ENCODE assay signal across 11 cellular contexts in the genomic region with DNA sequence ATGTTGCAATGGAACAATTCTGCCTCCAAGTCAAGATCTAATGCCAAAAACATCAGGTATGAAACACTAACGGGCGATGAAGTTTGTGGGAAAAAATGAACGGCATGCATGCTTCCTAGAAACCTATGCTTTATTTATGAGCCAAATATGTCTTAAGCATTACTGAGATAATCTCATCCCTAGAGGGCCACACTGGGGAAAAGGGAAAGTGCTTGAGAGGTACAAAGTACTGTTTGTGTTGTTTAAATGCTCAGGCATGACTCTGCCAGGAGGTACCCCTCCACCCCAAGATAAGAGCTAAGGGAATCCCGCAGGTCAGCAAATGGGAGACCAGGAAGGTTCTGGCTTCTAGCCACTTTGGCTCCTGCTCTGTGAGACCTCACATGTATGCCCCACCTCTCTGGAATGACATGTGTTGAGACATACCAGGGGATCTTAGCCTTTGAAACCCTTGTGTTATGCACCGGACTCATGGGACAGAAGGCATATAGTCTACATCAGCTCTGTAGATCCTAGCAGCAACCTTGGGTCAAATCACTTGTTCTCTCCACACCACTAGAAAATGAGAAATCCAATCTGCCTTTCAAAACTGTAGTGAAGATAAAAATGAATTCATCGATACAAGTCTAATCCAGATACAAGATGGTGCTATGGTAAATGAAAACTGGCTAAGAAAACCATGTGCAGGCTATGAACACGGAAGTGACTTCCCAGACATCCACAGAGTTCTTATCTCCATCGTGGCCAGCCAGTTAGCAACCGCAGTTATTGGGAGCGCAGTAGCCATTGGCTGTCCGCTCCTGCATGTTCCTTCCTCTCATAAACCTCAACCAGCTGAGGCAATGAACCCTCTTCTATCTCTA.
A peak's percentile ranks its signal among the peaks of the same experiment; 100 is the strongest.
DNase-seq lines count a peak whose midpoint lies in the region; ATAC-seq and TF ChIP-seq lines count a peak whose summit lies in the region.
"Had no signal": no experiment of that assay in that cellular context is flagged by ENCODE, and none has a peak within 500 bp of the region (broad histone marks: within the 10 kb centered on the region; RNA-seq: fewer than 3 reads in every experiment).

No MANE protein-coding gene starts in this region.

- H3K27me3 ChIP-seq in muscle layer of colon (ENCODE audit: control insufficient read depth in 1 of 2, insufficient read depth in 2 of 2, low read length in 2 of 2) (no peaks in the 10 kb centered on the region), uterus (no peaks in the 10 kb centered on the region)

- no peak overlapping the region for H3K4me3 Mint-ChIP-seq in activated naive CD8-positive, alpha-beta T cell treated with anti-CD3 and anti-CD28 coated beads, Interleukin-2, amount 50 U/mL, for 24 hours
- no peak overlapping the region for H3K4me3 Mint-ChIP-seq in activated naive CD8-positive, alpha-beta T cell treated with anti-CD3 and anti-CD28 coated beads for 36 hours

- intact Hi-C loops in uterus (cut with DNase I; ENCODE audit: low total_unique reads) = no loop called here

- CTCF ChIA-PET in RWPE1 (lab: Yijun Ruan, JAX) = no interaction called here

- H3K9me3 ChIP-seq in muscle layer of colon (ENCODE audit: low read length) = no peaks in the 10 kb centered on the region
- H3K9me3 ChIP-seq in uterus = no peaks in the 10 kb centered on the region
- H3K9me3 ChIP-seq: A549 had no signal

- no peak for DNase-seq in activated naive CD8-positive, alpha-beta T cell treated with anti-CD3 and anti-CD28 coated beads, Interleukin-2, amount 50 U/mL, for 24 hours
- DNase-seq in activated naive CD8-positive, alpha-beta T cell treated with anti-CD3 and anti-CD28 coated beads for 36 hours = no peak
- DNase-seq in fibroblast of the aortic adventitia (ENCODE audit: low read depth) (peak; percentile 90), uterus (no peak), RWPE1 (ENCODE audit: low spot score) (no peak), foreskin fibroblast (no peak), AG20443 (ENCODE audit: low spot score) (no peak)
- DNase-seq: anterior cingulate cortex had no signal

- H3K4me3 ChIP-seq in fibroblast of the aortic adventitia (ENCODE audit: low read depth, low read length) (no peak overlapping the region), muscle layer of colon (ENCODE audit: low read depth in 1 of 2, low read length in 2 of 2) (peak overlapping the region in 1 of 2 donors; percentile 25), uterus (no peak overlapping the region), foreskin fibroblast (ENCODE audit: low read depth in 1 of 2, low read length in 2 of 2) (no peak overlapping the region)
- H3K4me3 ChIP-seq: A549 had no signal

- no peak overlapping the region for H3K9ac ChIP-seq in muscle layer of colon (ENCODE audit: low read length)

- no peak for TF ChIP-seq POLR2A in uterus (IDR thresholded peaks at IDR 0.05)

- H3K4me1 Mint-ChIP-seq in activated naive CD8-positive, alpha-beta T cell treated with anti-CD3 and anti-CD28 coated beads, Interleukin-2, amount 50 U/mL, for 24 hours = peaks cover 13% of the 10 kb centered on the region
- H3K4me1 Mint-ChIP-seq in activated naive CD8-positive, alpha-beta T cell treated with anti-CD3 and anti-CD28 coated beads for 36 hours = peaks cover 13% of the 10 kb centered on the region

- no peaks in the 10 kb centered on the region for H3K36me3 ChIP-seq in muscle layer of colon (ENCODE audit: insufficient read depth, low read length)
- H3K36me3 ChIP-seq in uterus = no peaks in the 10 kb centered on the region

- H3K27ac ChIP-seq in muscle layer of colon (ENCODE audit: low read depth, low read length) (peak overlapping the region; percentile 43), uterus (peak overlapping the region; percentile 32 to 88), RWPE1 (no peak overlapping the region)
- H3K27ac ChIP-seq: A549, HL-60 had no signal

- no peaks in the 10 kb centered on the region for H3K27me3 Mint-ChIP-seq in activated naive CD8-positive, alpha-beta T cell treated with anti-CD3 and anti-CD28 coated beads, Interleukin-2, amount 50 U/mL, for 24 hours
- no peaks in the 10 kb centered on the region for H3K27me3 Mint-ChIP-seq in activated naive CD8-positive, alpha-beta T cell treated with anti-CD3 and anti-CD28 coated beads for 36 hours

- H3K27ac Mint-ChIP-seq in activated naive CD8-positive, alpha-beta T cell treated with anti-CD3 and anti-CD28 coated beads, Interleukin-2, amount 50 U/mL, for 24 hours = no peak overlapping the region
- H3K27ac Mint-ChIP-seq in activated naive CD8-positive, alpha-beta T cell treated with anti-CD3 and anti-CD28 coated beads for 36 hours = no peak overlapping the region

- peaks cover 3% of the 10 kb centered on the region for H3K36me3 Mint-ChIP-seq in activated naive CD8-positive, alpha-beta T cell treated with anti-CD3 and anti-CD28 coated beads, Interleukin-2, amount 50 U/mL, for 24 hours (ENCODE audit: low read depth)
- H3K36me3 Mint-ChIP-seq in activated naive CD8-positive, alpha-beta T cell treated with anti-CD3 and anti-CD28 coated beads for 36 hours = no peaks in the 10 kb centered on the region

- H3K4me1 ChIP-seq in muscle layer of colon (ENCODE audit: insufficient read depth, low read length) (peaks cover 58% of the 10 kb centered on the region), uterus (peaks cover 7 to 37% of the 10 kb centered on the region in 2 donors)

- peak; percentile 10 for ATAC-seq in activated naive CD8-positive, alpha-beta T cell treated with anti-CD3 and anti-CD28 coated beads, Interleukin-2, amount 50 U/mL, for 24 hours
- ATAC-seq: A549 had no signal

- POLR2A ChIA-PET in RWPE1 (lab: Yijun Ruan, JAX; ENCODE audit: low non-redundant PET) = no interaction called here

- H3K9me3 Mint-ChIP-seq in activated naive CD8-positive, alpha-beta T cell treated with anti-CD3 and anti-CD28 coated beads, Interleukin-2, amount 50 U/mL, for 24 hours = no peaks in the 10 kb centered on the region
- no peaks in the 10 kb centered on the region for H3K9me3 Mint-ChIP-seq in activated naive CD8-positive, alpha-beta T cell treated with anti-CD3 and anti-CD28 coated beads for 36 hours

- TF ChIP-seq CTCF in fibroblast of the aortic adventitia (IDR thresholded peaks at IDR 0.05; ENCODE audit: insufficient read depth, low read length) = no peak
- no peak for TF ChIP-seq CTCF in uterus (IDR thresholded peaks at IDR 0.05)
- TF ChIP-seq CTCF in RWPE1 (conservative IDR thresholded peaks at IDR 0.05; ENCODE audit: low read depth) = no peak
- no peak for TF ChIP-seq CTCF in foreskin fibroblast (IDR thresholded peaks at IDR 0.05; ENCODE audit: low read depth, low read length)
